ENCODE assay signal across 8 cellular contexts in the genomic region with DNA sequence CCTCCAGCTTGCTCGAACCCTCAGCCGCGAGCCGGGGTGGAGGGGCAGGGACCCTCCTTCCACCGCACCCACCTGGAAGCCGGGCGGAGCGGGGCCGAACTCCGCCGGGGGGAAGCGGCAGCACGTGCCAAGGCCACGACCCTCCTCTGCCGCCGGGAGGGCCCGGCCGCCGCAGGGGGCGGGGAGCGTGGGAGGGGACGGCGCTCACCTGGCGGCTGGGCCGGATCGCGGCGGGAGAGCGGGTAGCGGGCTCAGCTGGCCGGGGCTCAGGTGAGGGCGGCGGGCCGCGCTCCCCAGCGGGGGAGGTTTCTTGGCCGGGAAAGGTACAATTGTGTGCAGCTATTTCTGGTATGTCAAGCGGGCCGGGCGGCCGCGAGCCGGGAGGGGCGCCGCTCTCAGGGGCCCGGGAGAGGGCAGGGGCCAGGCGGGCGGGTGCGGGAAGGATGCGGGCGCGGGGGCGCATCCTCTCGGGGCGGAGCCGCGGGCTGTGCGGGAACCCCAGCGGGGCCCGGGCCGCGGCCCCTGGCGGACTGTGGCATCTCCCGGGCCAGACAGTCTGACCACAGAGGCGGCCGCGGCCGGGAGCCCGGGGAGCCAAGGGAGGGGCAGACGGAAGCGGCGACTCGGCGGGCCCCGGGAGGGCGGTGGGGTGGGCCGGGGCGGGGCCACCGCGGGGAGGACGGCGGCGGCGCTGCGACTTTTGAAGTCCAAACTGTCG. TPM values are rescaled to one million over a fixed set of nuclear protein-coding genes. Genes with fewer than 3 reads are reported as not detected.
DNase-seq lines count a peak whose midpoint lies in the region; ATAC-seq, FAIRE-seq and TF ChIP-seq lines count a peak whose summit lies in the region.

Gene LMO7 (plus strand): TSS at position 710 of the 718 bp plus-strand sequence. CDS start 328 bp downstream, outside the sequence.

- H3K27ac ChIP-seq in breast epithelium = peak within 1 kb of the TSS; percentile 88 to 97
- no peak within 1 kb of the TSS for H3K27ac ChIP-seq in keratinocyte (ENCODE audit: control insufficient read depth, insufficient read depth, low read length)

- H2AFZ ChIP-seq in keratinocyte (ENCODE audit: control insufficient read depth, low read length) = peak within 1 kb of the TSS; percentile 90

- no peaks in the 10 kb centered on the region for H3K9me1 ChIP-seq in keratinocyte (ENCODE audit: control insufficient read depth, extremely low read depth, insufficient read depth, low read length)

- dilution Hi-C loops in keratinocyte (cut with MboI; ENCODE audit: extremely low pct_ligation_motif_present, low sequenced_read_pairs) = no loop called here

- H3K36me3 ChIP-seq in breast epithelium (no peaks in the 10 kb centered on the region), keratinocyte (ENCODE audit: control insufficient read depth in 2 of 2, extremely low read depth in 1 of 2, insufficient read depth in 2 of 2, low read length in 2 of 2) (no peaks in the 10 kb centered on the region)

- H3K4me3 ChIP-seq in breast epithelium (peak within 1 kb of the TSS; percentile 58 to 84 (median 74)), keratinocyte (ENCODE audit: control insufficient read depth in 2 of 3, extremely low read depth in 1 of 3, insufficient read depth in 2 of 3, low read depth in 1 of 3, low read length in 3 of 3) (peak within 1 kb of the TSS; percentile 48 to 79 (median 70))

- TF ChIP-seq CTCF in breast epithelium (IDR thresholded peaks at IDR 0.05) = no peak
- TF ChIP-seq CTCF in keratinocyte (optimal IDR thresholded peaks at IDR 0.05 in 1 of 3, IDR thresholded peaks at IDR 0.05 in 1 of 3, conservative IDR thresholded peaks at IDR 0.05 in 1 of 3; ENCODE audit: extremely low read depth in 1 of 3, insufficient read depth in 2 of 3, low read length in 3 of 3) = no peak

- intact Hi-C loops in breast epithelium (cut with DNase I; ENCODE audit: low total_unique reads) = no loop called here

- FAIRE-seq in keratinocyte (lab: Jason Lieb, UNC) = no peak

- no peaks in the 10 kb centered on the region for H3K79me2 ChIP-seq in keratinocyte (ENCODE audit: control insufficient read depth, insufficient read depth, low read length)

- peak within 1 kb of the TSS; percentile 89 for H3K4me2 ChIP-seq in keratinocyte (ENCODE audit: control insufficient read depth, extremely low read depth, insufficient read depth, low read depth, low read length)

- H3K27me3 ChIP-seq in breast epithelium = no peaks in the 10 kb centered on the region
- no peaks in the 10 kb centered on the region for H3K27me3 ChIP-seq in keratinocyte (ENCODE audit: control insufficient read depth, extremely low read depth, insufficient read depth, low read length)

- peak; percentile 83 for DNase-seq in D341Med (ENCODE audit: low spot score)
- peak; percentile 46 for DNase-seq in T-helper 9 cell
- peak; percentile 57 to 64 for DNase-seq in breast epithelium (ENCODE audit: low spot score in 2 of 2)
- no peak for DNase-seq in keratinocyte (ENCODE audit: low read depth, low spot score)
- DNase-seq in stimulated activated CD4-positive, alpha-beta T cell treated with anti-CD3 and anti-CD28 coated beads, Interleukin-15, amount 100 ng/mL, for 48 hours (ENCODE audit: low read depth in 2 of 2) = peak; percentile 9
- DNase-seq in SIG-M5 treated with dmso at 0.1 percent for 504 hours (lab: John Stamatoyannopoulos, UW; ENCODE audit: unreplicated experiment) = no peak

- H3K9me3 ChIP-seq in breast epithelium = no peaks in the 10 kb centered on the region
- no peaks in the 10 kb centered on the region for H3K9me3 ChIP-seq in keratinocyte (ENCODE audit: control insufficient read depth, low read depth, low read length)

- peak within 1 kb of the TSS; percentile 41 for H3K9ac ChIP-seq in keratinocyte (ENCODE audit: control insufficient read depth, extremely low read depth, insufficient read depth, low read length)

- H4K20me1 ChIP-seq in keratinocyte (ENCODE audit: control insufficient read depth, extremely low read depth, insufficient read depth, low read length) = no peaks in the 10 kb centered on the region

- peak; percentile 60 for ATAC-seq in GM21381 (IDR thresholded peaks at IDR 0.05; ENCODE audit: unreplicated experiment)
- ATAC-seq in HG03571 (IDR thresholded peaks at IDR 0.05; ENCODE audit: unreplicated experiment) = peak; percentile 60

- no peak for TF ChIP-seq POLR2A in breast epithelium (IDR thresholded peaks at IDR 0.05)

- H3K4me1 ChIP-seq in breast epithelium = peaks cover 0 to 4% of the 10 kb centered on the region in 2 donors
- peaks cover 5% of the 10 kb centered on the region for H3K4me1 ChIP-seq in keratinocyte (ENCODE audit: control insufficient read depth, extremely low read depth, insufficient read depth, low read length)

RNA-seq across cellular contexts. Expression of gene LMO7, which starts in this region (rescaled TPM):
- 10 to 100 TPM; 11.0 to 71.3 (median 32.8) TPM for total RNA-seq in breast epithelium
- polyA plus RNA-seq in keratinocyte = 3.3 to 8.9 TPM (median 8.9 TPM) in 3 replicates
- polyA plus RNA-seq in keratinocyte (2011; ENCODE audit: low read depth) = 203 TPM
- polyA plus RNA-seq in keratinocyte (2011; cell fraction: cytosol; rRNA removed) = 6.4 and 6.6 TPM in 2 replicates
- polyA plus RNA-seq in keratinocyte (2011; cell fraction: nucleus; rRNA removed) = 27.5 and 27.7 TPM in 2 replicates
- polyA plus RNA-seq in keratinocyte (2012; ENCODE audit: low replicate concordance) = 7.1 and 62.2 TPM in 2 replicates
- polyA minus RNA-seq in keratinocyte = 8.8 to 22.5 TPM (median 14.3 TPM) in 3 replicates
- 5.2 TPM for polyA minus RNA-seq in keratinocyte (2011; cell fraction: cytosol; rRNA and poly(A)+ RNA removed)
- polyA minus RNA-seq in keratinocyte (2011; cell fraction: nucleus; rRNA and poly(A)+ RNA removed) = 27.4 and 70.0 TPM in 2 replicates

Comparison
In these comparisons a context has a peak if more than half of its experiments do, and no peak if none do; other contexts are left out.
1. DNase-seq: peak in D341Med (single experiment), T-helper 9 cell (single experiment), breast epithelium (2 of 2) and stimulated activated CD4-positive, alpha-beta T cell treated with anti-CD3 and anti-CD28 coated beads, Interleukin-15, amount 100 ng/mL, for 48 hours (2 of 2); none in keratinocyte (single experiment) and SIG-M5 treated with dmso at 0.1 percent for 504 hours (single experiment).